ENCODE assay signal across 10 cellular contexts in the genomic region with DNA sequence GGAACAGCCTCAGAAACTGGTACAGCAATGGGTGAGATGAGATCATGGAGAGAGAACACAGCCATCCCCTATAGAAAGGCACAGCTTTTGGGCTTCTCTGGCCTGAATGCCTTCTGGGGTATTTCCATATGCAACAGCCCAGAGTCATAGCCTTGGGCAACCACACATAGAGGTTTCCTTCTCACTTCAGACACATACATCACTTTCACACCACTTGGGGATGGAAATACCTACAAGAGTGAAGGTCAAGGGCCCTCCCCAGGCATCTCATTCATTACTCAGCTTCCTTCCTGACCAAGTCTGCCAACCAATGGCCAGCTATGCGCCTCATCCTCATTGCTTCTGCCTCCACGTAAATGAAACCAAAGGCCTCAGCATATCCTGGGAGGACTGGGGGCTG. TPM values are rescaled to one million over a fixed set of nuclear protein-coding genes. Genes with fewer than 3 reads are reported as not detected.
DNase-seq lines count a peak whose midpoint lies in the region; ATAC-seq and TF ChIP-seq lines count a peak whose summit lies in the region.
"Had no signal": no experiment of that assay in that cellular context is flagged by ENCODE, and none has a peak within 500 bp of the region (broad histone marks: within the 10 kb centered on the region; RNA-seq: fewer than 3 reads in every experiment).

No MANE protein-coding gene starts in this region.

- H3K9ac ChIP-seq in mesendoderm (ENCODE audit: low read length) = no peak overlapping the region

- ATAC-seq in GM18870 (IDR thresholded peaks at IDR 0.05; ENCODE audit: unreplicated experiment) (peak; percentile 84), GM21390 (IDR thresholded peaks at IDR 0.05; ENCODE audit: unreplicated experiment) (peak; percentile 72), HG03108 (IDR thresholded peaks at IDR 0.05; ENCODE audit: unreplicated experiment) (peak; percentile 79), gastrocnemius medialis (no peak)

- H3K79me1 ChIP-seq in mesendoderm (ENCODE audit: low read length) = no peaks in the 10 kb centered on the region

- H3K56ac ChIP-seq in mesendoderm (ENCODE audit: low read length) = no peak overlapping the region

- H3K27me3 ChIP-seq in mesendoderm (ENCODE audit: insufficient read depth, low read length, poor library complexity) (no peaks in the 10 kb centered on the region), gastrocnemius medialis (no peaks in the 10 kb centered on the region)
- H3K27me3 ChIP-seq: sigmoid colon, vagina had no signal

- no peak overlapping the region for H2BK120ac ChIP-seq in mesendoderm (ENCODE audit: low read depth, low read length)

- H2BK5ac ChIP-seq in mesendoderm (ENCODE audit: low read length) = no peak overlapping the region

- TF ChIP-seq POLR2A in gastrocnemius medialis (IDR thresholded peaks at IDR 0.05) = no peak

- no peak overlapping the region for H3K27ac ChIP-seq in mesendoderm (ENCODE audit: low read depth, low read length)
- H3K27ac ChIP-seq in gastrocnemius medialis = no peak overlapping the region
- H3K27ac ChIP-seq: sigmoid colon, vagina had no signal

- H3K4me3 ChIP-seq in mesendoderm (ENCODE audit: low read length) = no peak overlapping the region
- H3K4me3 ChIP-seq in gastrocnemius medialis = no peak overlapping the region
- H3K4me3 ChIP-seq: sigmoid colon, vagina had no signal

- intact Hi-C loops in gastrocnemius medialis (cut with DNase I; ENCODE audit: low total_unique reads) = no loop called here

- no peaks in the 10 kb centered on the region for H3K79me2 ChIP-seq in mesendoderm (ENCODE audit: control insufficient read depth, insufficient read depth, low read length)

- H3K4me2 ChIP-seq in mesendoderm (ENCODE audit: low read length) = no peak overlapping the region

- no peak for TF ChIP-seq CTCF in gastrocnemius medialis (IDR thresholded peaks at IDR 0.05 in 4 of 5, conservative IDR thresholded peaks at IDR 0.05 in 1 of 5)

- no peaks in the 10 kb centered on the region for H3K36me3 ChIP-seq in mesendoderm (ENCODE audit: control insufficient read depth, insufficient read depth, low read length)
- no peaks in the 10 kb centered on the region for H3K36me3 ChIP-seq in gastrocnemius medialis
- H3K36me3 ChIP-seq: sigmoid colon, vagina had no signal

- H3K4me1 ChIP-seq in mesendoderm (ENCODE audit: control insufficient read depth, low read depth, low read length) (peaks cover 2% of the 10 kb centered on the region), gastrocnemius medialis (no peaks in the 10 kb centered on the region)
- H3K4me1 ChIP-seq: sigmoid colon, vagina had no signal

- H3K9me3 ChIP-seq in gastrocnemius medialis = no peaks in the 10 kb centered on the region
- H3K9me3 ChIP-seq: sigmoid colon, vagina had no signal

- no peak overlapping the region for H3K18ac ChIP-seq in mesendoderm (ENCODE audit: low read length)

- no peak overlapping the region for H2BK15ac ChIP-seq in mesendoderm (replicated peaks; ENCODE audit: low read depth)

- H4K8ac ChIP-seq in mesendoderm (ENCODE audit: low read depth, low read length) = no peak overlapping the region

- no peak overlapping the region for H4K5ac ChIP-seq in mesendoderm (ENCODE audit: low read length)

- DNase-seq in mesendoderm (peak; percentile 58), gastrocnemius medialis (no peak), NCI-H774 (lab: John Stamatoyannopoulos, UW) (no peak)
- no peak for DNase-seq in stimulated activated CD4-positive, alpha-beta T cell treated with anti-CD3 and anti-CD28 coated beads, Interleukin-4, amount 100 ng/mL, for 1 hour
- DNase-seq: activated CD8-positive, alpha-beta memory T cell treated with anti-CD3 and anti-CD28 coated beads, Interleukin-2, amount 50 U/mL, for 4 hours; sigmoid colon had no signal

- no peak overlapping the region for H3K23ac ChIP-seq in mesendoderm (ENCODE audit: low read length)

- no peak overlapping the region for H3K4ac ChIP-seq in mesendoderm (ENCODE audit: low read depth, low read length)

- no CpG with 5 or more reads among the region's 2 CpGs for WGBS in mesendoderm (ENCODE audit: extremely low coverage, insufficient coverage, low lambda C conversion rate)

- in situ Hi-C loops in gastrocnemius medialis (cut with MboI; ENCODE audit: low sequenced_read_pairs in 4 of 4) = no loop called here

- no peak overlapping the region for H2AK5ac ChIP-seq in mesendoderm (ENCODE audit: low read length)

RNA-seq across cellular contexts. Expression of a gene that starts 17.7 kb away (rescaled TPM):
- polyA plus RNA-seq in mesendoderm (2013, experiment 1 of 2) = 1.3 TPM
- polyA plus RNA-seq in mesendoderm (2013, experiment 2 of 2) = 1.2 TPM
- total RNA-seq in gastrocnemius medialis = 1 to 10 TPM; 1.7 to 4.0 (median 2.4) TPM

RNA-seq across cellular contexts. Expression of a gene that starts 46.1 kb away (rescaled TPM):
- polyA plus RNA-seq in mesendoderm (2013, experiment 1 of 2) = 5.2 TPM
- 5.5 TPM for polyA plus RNA-seq in mesendoderm (2013, experiment 2 of 2)
- total RNA-seq in gastrocnemius medialis = 10 to 100 TPM; 10.5 to 33.5 (median 25.4) TPM

Comparison
In these comparisons a context has a peak if more than half of its experiments do, and no peak if none do; other contexts are left out.
1. ATAC-seq: peak in GM18870 (single experiment), GM21390 (single experiment) and HG03108 (single experiment); none in gastrocnemius medialis (0 of 2).